In the genomic region with DNA sequence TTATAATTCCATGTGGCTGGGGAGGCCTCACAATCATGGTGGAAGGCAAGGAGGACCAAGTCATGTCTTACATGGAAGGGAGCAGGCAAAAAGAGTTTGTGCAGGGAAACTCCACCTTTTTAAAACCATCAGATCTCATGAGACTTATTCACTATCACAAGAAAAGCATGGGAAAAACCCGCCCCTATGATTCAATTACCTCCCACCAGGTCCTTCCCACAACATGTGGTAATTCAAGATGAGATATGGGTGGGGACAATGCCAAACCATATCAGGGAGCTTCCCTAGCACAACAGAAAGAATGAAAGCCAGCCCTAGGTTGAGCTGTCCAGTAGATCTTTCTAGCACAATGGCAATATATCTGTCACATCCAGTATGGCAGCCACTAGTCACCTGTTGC, we compare ENCODE assay signal across 2 cellular contexts.
TF ChIP-seq lines count a peak whose summit lies in the region.

No MANE protein-coding gene starts in this region.

TF ChIP-seq in HEK293, 187 proteins besides CTCF, POLR2A, EP300 and RAD21 (continued from another document):
- TF ChIP-seq, protein P1, sequence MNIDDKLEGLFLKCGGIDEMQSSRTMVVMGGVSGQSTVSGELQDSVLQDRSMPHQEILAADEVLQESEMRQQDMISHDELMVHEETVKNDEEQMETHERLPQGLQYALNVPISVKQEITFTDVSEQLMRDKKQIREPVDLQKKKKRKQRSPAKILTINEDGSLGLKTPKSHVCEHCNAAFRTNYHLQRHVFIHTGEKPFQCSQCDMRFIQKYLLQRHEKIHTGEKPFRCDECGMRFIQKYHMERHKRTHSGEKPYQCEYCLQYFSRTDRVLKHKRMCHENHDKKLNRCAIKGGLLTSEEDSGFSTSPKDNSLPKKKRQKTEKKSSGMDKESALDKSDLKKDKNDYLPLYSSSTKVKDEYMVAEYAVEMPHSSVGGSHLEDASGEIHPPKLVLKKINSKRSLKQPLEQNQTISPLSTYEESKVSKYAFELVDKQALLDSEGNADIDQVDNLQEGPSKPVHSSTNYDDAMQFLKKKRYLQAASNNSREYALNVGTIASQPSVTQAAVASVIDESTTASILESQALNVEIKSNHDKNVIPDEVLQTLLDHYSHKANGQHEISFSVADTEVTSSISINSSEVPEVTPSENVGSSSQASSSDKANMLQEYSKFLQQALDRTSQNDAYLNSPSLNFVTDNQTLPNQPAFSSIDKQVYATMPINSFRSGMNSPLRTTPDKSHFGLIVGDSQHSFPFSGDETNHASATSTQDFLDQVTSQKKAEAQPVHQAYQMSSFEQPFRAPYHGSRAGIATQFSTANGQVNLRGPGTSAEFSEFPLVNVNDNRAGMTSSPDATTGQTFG (tag by site-specific recombination; IDR thresholded peaks at IDR 0.05; ENCODE audit: borderline replicate concordance): no peak
- 0 out of 2 replicates have a peak, but pooled peaks have one; percentile 13 for TF ChIP-seq SCRT2 (tag by site-specific recombination; IDR thresholded peaks at IDR 0.05)

TF ChIP-seq in H1, 55 proteins besides CTCF, POLR2A, EP300 and RAD21 (continued from another document):
- TF ChIP-seq TAF1 (IDR thresholded peaks at IDR 0.05; ENCODE audit: low read depth, low read length) (no peak), KDM5A (IDR thresholded peaks at IDR 0.05; ENCODE audit: low read length) (no peak), RNF2 (IDR thresholded peaks at IDR 0.05; ENCODE audit: borderline replicate concordance, low read depth, low read length, missing control alignments, poor library complexity, severe bottlenecking) (no peak), NRF1 (IDR thresholded peaks at IDR 0.05; ENCODE audit: low read depth, low read length) (no peak), KDM4A (IDR thresholded peaks at IDR 0.05; ENCODE audit: low read depth, low read length, severe bottlenecking) (no peak), SIX5 (IDR thresholded peaks at IDR 0.05; ENCODE audit: low read depth, low read length) (no peak), KDM1A (IDR thresholded peaks at IDR 0.05; ENCODE audit: borderline replicate concordance, low read length) (no peak), SAP30 (IDR thresholded peaks at IDR 0.05; ENCODE audit: insufficient read depth, insufficient replicate concordance, low read length) (no peak), CEBPB (IDR thresholded peaks at IDR 0.05; ENCODE audit: low read depth, low read length) (no peak), NANOG (IDR thresholded peaks at IDR 0.05; ENCODE audit: insufficient read depth, low read depth, low read length, poor library complexity, severe bottlenecking) (no peak)
